In genomic region chr5:140423609-140424008, GRCh38 we compare ENCODE assay signal across 20 cellular contexts.
"Had no signal": no experiment of that assay in that cellular context is flagged by ENCODE, and none has a peak within 500 bp of the region (broad histone marks: within the 10 kb centered on the region; RNA-seq: fewer than 3 reads in every experiment).

No MANE protein-coding gene starts in this region.

- H3K36me3 ChIP-seq: left ventricle myocardium inferior, lower lobe of right lung, ovary, tibial artery, upper lobe of left lung, uterus had no signal

- H3K4me2 ChIP-seq: hepatocyte had no signal

- H2AFZ ChIP-seq: hepatocyte had no signal

- H3K27me3 Mint-ChIP-seq: memory B cell had no signal

- H3K9me3 Mint-ChIP-seq: memory B cell, natural killer cell, neural crest cell had no signal

- H3K4me3 Mint-ChIP-seq: memory B cell, mesothelial cell of epicardium, natural killer cell, neural crest cell had no signal

- H3K4me1 Mint-ChIP-seq: mesothelial cell of epicardium had no signal

- H3K9me3 ChIP-seq: left ventricle myocardium inferior, lower lobe of right lung, ovary, tibial artery, upper lobe of left lung, uterus had no signal

- ATAC-seq: left cardiac atrium, lower lobe of right lung, natural killer cell, right cardiac atrium had no signal

- H3K27ac Mint-ChIP-seq: memory B cell, mesothelial cell of epicardium, natural killer cell had no signal

- H3K4me3 ChIP-seq: hepatocyte, left ventricle myocardium inferior, lower lobe of right lung, ovary, tibial artery, upper lobe of left lung, uterus had no signal

- H3K27ac ChIP-seq: hepatocyte, left ventricle myocardium inferior, lower lobe of right lung, ovary, tibial artery, upper lobe of left lung, uterus had no signal

- H3K27me3 ChIP-seq: hepatocyte, ovary, tibial artery, upper lobe of left lung, uterus had no signal

- DNase-seq: effector CD4-positive, alpha-beta T cell; foreskin melanocyte; head of caudate nucleus; kidney; left cardiac atrium; left ventricle myocardium inferior; lower lobe of right lung; natural killer cell; ovary; right cardiac atrium; small intestine; stimulated activated CD4-positive, alpha-beta T cell treated with anti-CD3 and anti-CD28 coated beads, Interleukin-12 subunit alpha, Interleukin-12 subunit beta, amount 100 ng/mL, for 4 hours; stimulated activated naive CD4-positive, alpha-beta T cell; tibial artery; upper lobe of left lung; uterus had no signal

- H3K36me3 Mint-ChIP-seq: natural killer cell had no signal
